ENCODE assay signal across 22 cellular contexts in genomic region chr9:115988701-115989100, GRCh38.
"Had no signal": no experiment of that assay in that cellular context is flagged by ENCODE, and none has a peak within 500 bp of the region (broad histone marks: within the 10 kb centered on the region; RNA-seq: fewer than 3 reads in every experiment).

No MANE protein-coding gene starts in this region.

- H3K27ac ChIP-seq: ascending aorta, colonic mucosa, dorsolateral prefrontal cortex, lower lobe of right lung, neutrophil, pancreas, psoas muscle, right atrium auricular region had no signal

- H3K36me3 ChIP-seq: ascending aorta, colonic mucosa, lower lobe of right lung, neutrophil, pancreas, right atrium auricular region had no signal

- FAIRE-seq: bronchial epithelial cell, endothelial cell of umbilical vein, kidney, pancreas, TTC549 had no signal

- H3K36me3 Mint-ChIP-seq: activated naive CD4-positive, alpha-beta T cell treated with anti-CD3 and anti-CD28 coated beads, Interleukin-2, amount 50 U/mL, for 72 hours; T-cell had no signal

- H3K4me3 Mint-ChIP-seq: activated T-cell treated with anti-CD3 and anti-CD28 coated beads, Interleukin-2, amount 50 U/mL, for 24 hours; activated T-helper 17 cell treated with anti-CD3 and anti-CD28 coated beads, Interleukin-2, amount 50 U/mL, for 72 hours; effector memory CD8-positive, alpha-beta T cell; nephron; T-cell had no signal

- H3K27me3 Mint-ChIP-seq: activated T-cell treated with anti-CD3 and anti-CD28 coated beads, Interleukin-2, amount 50 U/mL, for 24 hours; activated T-helper 17 cell treated with anti-CD3 and anti-CD28 coated beads, Interleukin-2, amount 50 U/mL, for 72 hours; effector memory CD8-positive, alpha-beta T cell; T-cell had no signal

- H3K27ac Mint-ChIP-seq: activated naive CD4-positive, alpha-beta T cell treated with anti-CD3 and anti-CD28 coated beads, Interleukin-2, amount 50 U/mL, for 72 hours; activated T-cell treated with anti-CD3 and anti-CD28 coated beads, Interleukin-2, amount 50 U/mL, for 24 hours; activated T-helper 17 cell treated with anti-CD3 and anti-CD28 coated beads, Interleukin-2, amount 50 U/mL, for 72 hours; effector memory CD8-positive, alpha-beta T cell; nephron; T-cell had no signal

- H3K4me1 ChIP-seq: ascending aorta, colonic mucosa, lower lobe of right lung, pancreas, psoas muscle, right atrium auricular region had no signal

- H3K9me3 Mint-ChIP-seq: nephron had no signal

- H3K4me3 ChIP-seq: ascending aorta, colonic mucosa, dorsolateral prefrontal cortex, lower lobe of right lung, pancreas, psoas muscle, right atrium auricular region had no signal

- DNase-seq: activated CD4-positive, alpha-beta T cell treated with anti-CD3 and anti-CD28 coated beads for 1 hour; activated T-cell treated with anti-CD3 and anti-CD28 coated beads, Interleukin-2, amount 50 U/mL, for 24 hours; colonic mucosa; dorsolateral prefrontal cortex; effector memory CD8-positive, alpha-beta T cell; kidney; lower lobe of right lung; pancreas; psoas muscle; stimulated activated CD4-positive, alpha-beta T cell treated with anti-CD3 and anti-CD28 coated beads, Interleukin-4, amount 100 ng/mL, for 24 hours; stimulated activated naive CD4-positive, alpha-beta T cell treated with Interleukin-2 at 50 U/mL for 16 hours; T-cell had no signal

- ATAC-seq: activated naive CD4-positive, alpha-beta T cell treated with anti-CD3 and anti-CD28 coated beads, Interleukin-2, amount 50 U/mL, for 72 hours; activated T-helper 17 cell treated with anti-CD3 and anti-CD28 coated beads, Interleukin-2, amount 50 U/mL, for 72 hours; effector memory CD8-positive, alpha-beta T cell; esophagus mucosa; lower lobe of right lung; pancreas; psoas muscle; T-cell had no signal

- H3K4me1 Mint-ChIP-seq: activated T-helper 17 cell treated with anti-CD3 and anti-CD28 coated beads, Interleukin-2, amount 50 U/mL, for 72 hours; nephron; T-cell had no signal

- H3K9me3 ChIP-seq: ascending aorta, colonic mucosa, lower lobe of right lung, neutrophil, pancreas, psoas muscle, right atrium auricular region had no signal

- H3K27me3 ChIP-seq: ascending aorta, colonic mucosa, neutrophil, pancreas, right atrium auricular region had no signal
